ENCODE assay signal across 9 cellular contexts in the genomic region with DNA sequence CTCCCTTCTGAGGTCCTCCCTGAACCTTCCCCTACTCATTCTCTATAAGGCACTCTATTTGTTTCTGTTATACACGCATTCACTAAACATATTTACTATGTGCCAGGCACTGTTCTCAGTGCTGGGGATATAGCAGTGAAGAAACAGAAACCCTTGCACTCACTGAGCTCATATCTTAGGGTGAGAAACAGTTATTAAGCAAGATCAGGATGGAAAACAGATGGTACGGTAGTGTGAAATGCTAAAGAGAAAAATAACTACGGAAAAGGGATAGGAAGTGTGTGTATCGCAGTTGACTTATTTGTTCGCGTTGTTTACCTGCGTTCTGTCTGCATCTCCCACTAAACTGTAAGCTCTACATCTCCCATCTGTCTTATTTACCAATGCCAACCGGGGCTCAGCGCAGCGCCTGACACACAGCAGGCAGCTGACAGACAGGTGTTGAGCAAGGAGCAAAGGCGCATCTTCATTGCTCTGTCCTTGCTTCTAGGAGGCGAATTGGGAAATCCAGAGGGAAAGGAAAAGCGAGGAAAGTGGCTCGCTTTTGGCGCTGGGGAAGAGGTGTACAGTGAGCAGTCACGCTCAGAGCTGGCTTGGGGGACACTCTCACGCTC. TPM values are rescaled to one million over a fixed set of nuclear protein-coding genes. Genes with fewer than 3 reads are reported as not detected.
DNase-seq lines count a peak whose midpoint lies in the region; ATAC-seq lines count a peak whose summit lies in the region.
"Had no signal": no experiment of that assay in that cellular context is flagged by ENCODE, and none has a peak within 500 bp of the region (broad histone marks: within the 10 kb centered on the region; RNA-seq: fewer than 3 reads in every experiment).

No MANE protein-coding gene starts in this region.

- H3K36me3 ChIP-seq in ACC112 (ENCODE audit: insufficient read depth, low read length), result no peaks in the 10 kb centered on the region
- peaks cover 9% of the 10 kb centered on the region for H3K36me3 ChIP-seq in effector memory CD4-positive, alpha-beta T cell (ENCODE audit: control insufficient read depth, insufficient read depth, low read length)
- H3K36me3 ChIP-seq in naive thymus-derived CD4-positive, alpha-beta T cell (ENCODE audit: control insufficient read depth in 2 of 3, insufficient read depth in 3 of 3, low read length in 3 of 3), result peaks cover 0 to 22% (median 0%) of the 10 kb centered on the region in 3 experiments

- peak overlapping the region; percentile 95 for H3K4me3 ChIP-seq in ACC112 (ENCODE audit: low read depth, low read length)
- peak overlapping the region; percentile 77 for H3K4me3 ChIP-seq in effector memory CD4-positive, alpha-beta T cell (ENCODE audit: insufficient read depth, low read depth, low read length, poor library complexity, severe bottlenecking)
- H3K4me3 ChIP-seq in naive thymus-derived CD4-positive, alpha-beta T cell (ENCODE audit: low read length), result peak overlapping the region; percentile 69

- no peaks in the 10 kb centered on the region for H3K9me3 Mint-ChIP-seq in naive thymus-derived CD4-positive, alpha-beta T cell

- no peaks in the 10 kb centered on the region for H3K9me3 ChIP-seq in effector memory CD4-positive, alpha-beta T cell (ENCODE audit: control insufficient read depth, low read length)
- no peaks in the 10 kb centered on the region for H3K9me3 ChIP-seq in naive thymus-derived CD4-positive, alpha-beta T cell (ENCODE audit: control insufficient read depth in 2 of 3, low read length in 3 of 3)

- peaks cover 0 to 15% (median 5%) of the 10 kb centered on the region in 5 donors for H3K36me3 Mint-ChIP-seq in naive thymus-derived CD4-positive, alpha-beta T cell

- intact Hi-C loops in naive thymus-derived CD4-positive, alpha-beta T cell (cut with micrococcal nuclease), result no loop called here

- H3K27ac Mint-ChIP-seq in naive thymus-derived CD4-positive, alpha-beta T cell, result peak overlapping the region; percentile 42 to 93 (median 87)

- no peak overlapping the region for H3K27ac ChIP-seq in ACC112 (ENCODE audit: low read depth, low read length)
- peak overlapping the region; percentile 72 for H3K27ac ChIP-seq in effector memory CD4-positive, alpha-beta T cell (ENCODE audit: insufficient read depth, low read length, poor library complexity, severe bottlenecking)
- H3K27ac ChIP-seq in naive thymus-derived CD4-positive, alpha-beta T cell (ENCODE audit: low read depth, low read length), result peak overlapping the region; percentile 81

- peak overlapping the region; percentile 81 for H2AFZ ChIP-seq in ACC112 (ENCODE audit: low read length, unreplicated experiment)

- H3K4me3 Mint-ChIP-seq in naive thymus-derived CD4-positive, alpha-beta T cell, result peak overlapping the region; percentile 90 to 96 (median 92)

- DNase-seq in NCI-H82 treated with DMSO at 0.1 percent for 48 hours (lab: John Stamatoyannopoulos, UW; ENCODE audit: unreplicated experiment) (peak; percentile 19), NCI-H524 treated with DMSO at 0.1 percent for 48 hours (lab: John Stamatoyannopoulos, UW) (no peak), LoVo (ENCODE audit: low spot score) (no peak)
- DNase-seq in effector memory CD4-positive, alpha-beta T cell, result no peak
- DNase-seq in naive thymus-derived CD4-positive, alpha-beta T cell, result peak in 1 of 9 donors; percentile 4
- DNase-seq in activated CD8-positive, alpha-beta memory T cell treated with anti-CD3 and anti-CD28 coated beads for 24 hours, result no peak

- H3K79me2 ChIP-seq in ACC112 (ENCODE audit: control insufficient read depth, insufficient read depth, low read length, unreplicated experiment), result peaks cover 44% of the 10 kb centered on the region

- peak; percentile 7 for ATAC-seq in GM19324 (IDR thresholded peaks at IDR 0.05; ENCODE audit: low FRiP score, unreplicated experiment)
- ATAC-seq in naive thymus-derived CD4-positive, alpha-beta T cell, result no peak

- CTCF ChIA-PET in naive thymus-derived CD4-positive, alpha-beta T cell (lab: Charles Lee), result interaction anchor here (1.3 to 1.4 kb wide), 2 partner anchors 15 to 207 kb away, joined by 4 to 5 read pairs; partner anchors contain the start of gene SSBP3

- POLR2A ChIA-PET in naive thymus-derived CD4-positive, alpha-beta T cell (lab: Charles Lee), result interaction anchor here (0.6 to 2.1 kb wide), 10 partner anchors 9 to 290 kb away, joined by 3 to 8 read pairs (median 3); partner anchors contain the start of genes TCEANC2 and TMEM59

- peaks cover 18% of the 10 kb centered on the region for H3K4me1 ChIP-seq in ACC112 (ENCODE audit: control insufficient read depth, insufficient read depth, low read length, unreplicated experiment)
- H3K4me1 ChIP-seq in effector memory CD4-positive, alpha-beta T cell (ENCODE audit: control insufficient read depth, insufficient read depth, low read length, poor library complexity, severe bottlenecking), result peaks cover 14% of the 10 kb centered on the region
- peaks cover 9 to 17% of the 10 kb centered on the region in 2 donors for H3K4me1 ChIP-seq in naive thymus-derived CD4-positive, alpha-beta T cell (ENCODE audit: control insufficient read depth in 2 of 2, insufficient read depth in 2 of 2, low read length in 2 of 2)

- no peaks in the 10 kb centered on the region for H3K27me3 Mint-ChIP-seq in naive thymus-derived CD4-positive, alpha-beta T cell

- peaks cover 27 to 44% (median 40%) of the 10 kb centered on the region in 7 donors for H3K4me1 Mint-ChIP-seq in naive thymus-derived CD4-positive, alpha-beta T cell

- no peaks in the 10 kb centered on the region for H3K27me3 ChIP-seq in ACC112 (ENCODE audit: insufficient read depth, low read length)
- no peaks in the 10 kb centered on the region for H3K27me3 ChIP-seq in effector memory CD4-positive, alpha-beta T cell (replicated peaks; ENCODE audit: control insufficient read depth, insufficient read depth, low read length, poor library complexity, severe bottlenecking)
- no peaks in the 10 kb centered on the region for H3K27me3 ChIP-seq in naive thymus-derived CD4-positive, alpha-beta T cell (ENCODE audit: control insufficient read depth in 2 of 2, insufficient read depth in 2 of 2, low read length in 2 of 2)

RNA-seq across cellular contexts. Expression of gene CYB5RL, which starts 0.6 kb away (rescaled TPM):
- 10 to 100 TPM in 2 of 5 experiments, 1 to 10 TPM in 3; 5.1 to 13.5 (median 7.1) TPM for total RNA-seq in naive thymus-derived CD4-positive, alpha-beta T cell
- 1 to 10 TPM; 3.4 to 3.6 TPM for polyA plus RNA-seq in naive thymus-derived CD4-positive, alpha-beta T cell

RNA-seq across cellular contexts. Expression of gene MRPL37, which starts 0.7 kb away (rescaled TPM):
- total RNA-seq in naive thymus-derived CD4-positive, alpha-beta T cell, result 10 to 100 TPM; 25.4 to 86.7 (median 36.4) TPM
- 10 to 100 TPM; 54.8 to 64.1 TPM for polyA plus RNA-seq in naive thymus-derived CD4-positive, alpha-beta T cell

RNA-seq across cellular contexts. Expression of gene CDCP2, which starts 46.5 kb away (rescaled TPM):
- under 1 TPM in 2 of 5 experiments, not detected in 3; 0.22 to 0.30 TPM for total RNA-seq in naive thymus-derived CD4-positive, alpha-beta T cell
- polyA plus RNA-seq in naive thymus-derived CD4-positive, alpha-beta T cell, result not detected
- total RNA-seq: glomerular endothelial cell had no signal
